26 cellular contexts compared by ENCODE assay signal in genomic region chr2:216146573-216146972, GRCh38. TPM values are rescaled to one million over a fixed set of nuclear protein-coding genes. Genes with fewer than 3 reads are reported as not detected.
DNase-seq lines count a peak whose midpoint lies in the region; ATAC-seq and TF ChIP-seq lines count a peak whose summit lies in the region.
"Had no signal": no experiment of that assay in that cellular context is flagged by ENCODE, and none has a peak within 500 bp of the region (broad histone marks: within the 10 kb centered on the region; RNA-seq: fewer than 3 reads in every experiment).

No MANE protein-coding gene starts in this region.

- no peak for ATAC-seq in activated CD4-positive, alpha-beta T cell treated with anti-CD3 and anti-CD28 coated beads for 36 hours
- ATAC-seq in naive thymus-derived CD4-positive, alpha-beta T cell = no peak
- ATAC-seq in left colon = no peak
- ATAC-seq: esophagus mucosa; Panc1; stimulated activated naive CD8-positive, alpha-beta T cell treated with anti-CD3 and anti-CD28 coated beads, Interleukin-15, amount 100 ng/mL, for 72 hours had no signal

- CTCF ChIA-PET in activated CD4-positive, alpha-beta T cell treated with anti-CD3 and anti-CD28 coated beads for 36 hours (lab: Charles Lee) = interaction anchor here (0.6 kb wide), 1 partner anchor 72 kb away, joined by 5 read pairs; no protein-coding TSS in a partner anchor
- CTCF ChIA-PET in CD8-positive, alpha-beta memory T cell (lab: Charles Lee) = no interaction called here
- CTCF ChIA-PET in naive thymus-derived CD4-positive, alpha-beta T cell (lab: Charles Lee) = interaction anchor here (1.5 kb wide), 1 partner anchor 113 kb away, joined by 3 read pairs; no protein-coding TSS in a partner anchor

- no peaks in the 10 kb centered on the region for H3K27me3 Mint-ChIP-seq in activated CD4-positive, alpha-beta T cell treated with anti-CD3 and anti-CD28 coated beads for 36 hours
- H3K27me3 Mint-ChIP-seq in activated CD4-positive, alpha-beta T cell treated with anti-CD3 and anti-CD28 coated beads, Interleukin-2, amount 10 ng/mL, durations not matched to agents 24 days and 14 days = no peaks in the 10 kb centered on the region
- H3K27me3 Mint-ChIP-seq in CD8-positive, alpha-beta memory T cell = no peaks in the 10 kb centered on the region
- no peaks in the 10 kb centered on the region for H3K27me3 Mint-ChIP-seq in activated T-helper 1 cell treated with anti-CD3 and anti-CD28 coated beads, Interleukin-12 subunit alpha, Interleukin-12 subunit beta, Interleukin-2, Interleukin-4 antibody, amounts not matched to agents 30 ng/mL and 10 ng/mL and 1 ng/mL, durations not matched to agents 14 hours and 24 hours and 36 hours (ENCODE audit: insufficient read depth)
- H3K27me3 Mint-ChIP-seq in naive thymus-derived CD4-positive, alpha-beta T cell = no peaks in the 10 kb centered on the region
- H3K27me3 Mint-ChIP-seq: IgD-negative memory B cell; stimulated activated naive CD8-positive, alpha-beta T cell treated with anti-CD3 and anti-CD28 coated beads, Interleukin-15, amount 100 ng/mL, for 72 hours had no signal

- no peak for TF ChIP-seq CTCF in uterus (IDR thresholded peaks at IDR 0.05)

- H3K9me3 ChIP-seq in CD8-positive, alpha-beta memory T cell (ENCODE audit: low read length) = no peaks in the 10 kb centered on the region
- no peaks in the 10 kb centered on the region for H3K9me3 ChIP-seq in naive thymus-derived CD4-positive, alpha-beta T cell (ENCODE audit: control insufficient read depth in 2 of 3, low read length in 3 of 3)
- H3K9me3 ChIP-seq in uterus = no peaks in the 10 kb centered on the region
- no peaks in the 10 kb centered on the region for H3K9me3 ChIP-seq in HAP-1

- H3K4me3 Mint-ChIP-seq in activated CD4-positive, alpha-beta T cell treated with anti-CD3 and anti-CD28 coated beads for 36 hours = no peak overlapping the region
- H3K4me3 Mint-ChIP-seq in activated CD4-positive, alpha-beta T cell treated with anti-CD3 and anti-CD28 coated beads, Interleukin-2, amount 10 ng/mL, durations not matched to agents 24 days and 14 days = no peak overlapping the region
- H3K4me3 Mint-ChIP-seq in CD8-positive, alpha-beta memory T cell = no peak overlapping the region
- no peak overlapping the region for H3K4me3 Mint-ChIP-seq in activated T-helper 1 cell treated with anti-CD3 and anti-CD28 coated beads, Interleukin-12 subunit alpha, Interleukin-12 subunit beta, Interleukin-2, Interleukin-4 antibody, amounts not matched to agents 30 ng/mL and 10 ng/mL and 1 ng/mL, durations not matched to agents 14 hours and 24 hours and 36 hours
- no peak overlapping the region for H3K4me3 Mint-ChIP-seq in naive thymus-derived CD4-positive, alpha-beta T cell
- H3K4me3 Mint-ChIP-seq: IgD-negative memory B cell; stimulated activated naive CD8-positive, alpha-beta T cell treated with anti-CD3 and anti-CD28 coated beads, Interleukin-15, amount 100 ng/mL, for 72 hours had no signal

- peaks cover 39% of the 10 kb centered on the region for H3K4me1 Mint-ChIP-seq in activated CD4-positive, alpha-beta T cell treated with anti-CD3 and anti-CD28 coated beads for 36 hours
- H3K4me1 Mint-ChIP-seq in activated CD4-positive, alpha-beta T cell treated with anti-CD3 and anti-CD28 coated beads, Interleukin-2, amount 10 ng/mL, durations not matched to agents 24 days and 14 days = peaks cover 33% of the 10 kb centered on the region
- peaks cover 26 to 41% (median 34%) of the 10 kb centered on the region in 3 donors for H3K4me1 Mint-ChIP-seq in CD8-positive, alpha-beta memory T cell
- H3K4me1 Mint-ChIP-seq in activated T-helper 1 cell treated with anti-CD3 and anti-CD28 coated beads, Interleukin-12 subunit alpha, Interleukin-12 subunit beta, Interleukin-2, Interleukin-4 antibody, amounts not matched to agents 30 ng/mL and 10 ng/mL and 1 ng/mL, durations not matched to agents 14 hours and 24 hours and 36 hours (ENCODE audit: low read depth) = peaks cover 38% of the 10 kb centered on the region
- H3K4me1 Mint-ChIP-seq in naive thymus-derived CD4-positive, alpha-beta T cell = peaks cover 9 to 36% (median 33%) of the 10 kb centered on the region in 7 donors

- H3K27ac Mint-ChIP-seq in activated CD4-positive, alpha-beta T cell treated with anti-CD3 and anti-CD28 coated beads for 36 hours = peak overlapping the region; percentile 49
- no peak overlapping the region for H3K27ac Mint-ChIP-seq in activated CD4-positive, alpha-beta T cell treated with anti-CD3 and anti-CD28 coated beads, Interleukin-2, amount 10 ng/mL, durations not matched to agents 24 days and 14 days
- peak overlapping the region; percentile 11 to 55 (median 30) for H3K27ac Mint-ChIP-seq in CD8-positive, alpha-beta memory T cell
- peak overlapping the region; percentile 24 for H3K27ac Mint-ChIP-seq in activated T-helper 1 cell treated with anti-CD3 and anti-CD28 coated beads, Interleukin-12 subunit alpha, Interleukin-12 subunit beta, Interleukin-2, Interleukin-4 antibody, amounts not matched to agents 30 ng/mL and 10 ng/mL and 1 ng/mL, durations not matched to agents 14 hours and 24 hours and 36 hours
- H3K27ac Mint-ChIP-seq in naive thymus-derived CD4-positive, alpha-beta T cell = peak overlapping the region in 6 of 9 donors; percentile 11 to 87 (median 78)

- H3K9me3 Mint-ChIP-seq in activated CD4-positive, alpha-beta T cell treated with anti-CD3 and anti-CD28 coated beads for 36 hours (ENCODE audit: low read depth) = no peaks in the 10 kb centered on the region
- no peaks in the 10 kb centered on the region for H3K9me3 Mint-ChIP-seq in activated CD4-positive, alpha-beta T cell treated with anti-CD3 and anti-CD28 coated beads, Interleukin-2, amount 10 ng/mL, durations not matched to agents 24 days and 14 days
- no peaks in the 10 kb centered on the region for H3K9me3 Mint-ChIP-seq in CD8-positive, alpha-beta memory T cell
- H3K9me3 Mint-ChIP-seq in activated T-helper 1 cell treated with anti-CD3 and anti-CD28 coated beads, Interleukin-12 subunit alpha, Interleukin-12 subunit beta, Interleukin-2, Interleukin-4 antibody, amounts not matched to agents 30 ng/mL and 10 ng/mL and 1 ng/mL, durations not matched to agents 14 hours and 24 hours and 36 hours = no peaks in the 10 kb centered on the region
- no peaks in the 10 kb centered on the region for H3K9me3 Mint-ChIP-seq in naive thymus-derived CD4-positive, alpha-beta T cell
- H3K9me3 Mint-ChIP-seq: IgD-negative memory B cell; stimulated activated naive CD8-positive, alpha-beta T cell treated with anti-CD3 and anti-CD28 coated beads, Interleukin-15, amount 100 ng/mL, for 72 hours had no signal

- H3K36me3 Mint-ChIP-seq in activated CD4-positive, alpha-beta T cell treated with anti-CD3 and anti-CD28 coated beads for 36 hours (ENCODE audit: low read depth) = peaks cover 51% of the 10 kb centered on the region
- peaks cover 58% of the 10 kb centered on the region for H3K36me3 Mint-ChIP-seq in activated CD4-positive, alpha-beta T cell treated with anti-CD3 and anti-CD28 coated beads, Interleukin-2, amount 10 ng/mL, durations not matched to agents 24 days and 14 days (ENCODE audit: low read depth)
- H3K36me3 Mint-ChIP-seq in CD8-positive, alpha-beta memory T cell = peaks cover under 1 to 69% (median 16%) of the 10 kb centered on the region in 3 donors
- H3K36me3 Mint-ChIP-seq in activated T-helper 1 cell treated with anti-CD3 and anti-CD28 coated beads, Interleukin-12 subunit alpha, Interleukin-12 subunit beta, Interleukin-2, Interleukin-4 antibody, amounts not matched to agents 30 ng/mL and 10 ng/mL and 1 ng/mL, durations not matched to agents 14 hours and 24 hours and 36 hours (ENCODE audit: low read depth) = peaks cover 53% of the 10 kb centered on the region
- H3K36me3 Mint-ChIP-seq in naive thymus-derived CD4-positive, alpha-beta T cell = peaks cover 25 to 52% (median 28%) of the 10 kb centered on the region in 5 donors
- H3K36me3 Mint-ChIP-seq: IgD-negative memory B cell had no signal

- peaks cover 63% of the 10 kb centered on the region for H3K36me3 ChIP-seq in CD8-positive, alpha-beta memory T cell (ENCODE audit: insufficient read depth, low read length)
- H3K36me3 ChIP-seq in naive thymus-derived CD4-positive, alpha-beta T cell (ENCODE audit: control insufficient read depth in 2 of 3, insufficient read depth in 3 of 3, low read length in 3 of 3) = peaks cover 20 to 94% (median 37%) of the 10 kb centered on the region in 3 experiments
- H3K36me3 ChIP-seq in uterus (no peaks in the 10 kb centered on the region), HAP-1 (replicated peaks) (peaks cover 96% of the 10 kb centered on the region)

- TF ChIP-seq POLR2A in uterus (IDR thresholded peaks at IDR 0.05) = no peak

- no peak overlapping the region for H3K27ac ChIP-seq in CD8-positive, alpha-beta memory T cell (ENCODE audit: low read depth, low read length)
- H3K27ac ChIP-seq in naive thymus-derived CD4-positive, alpha-beta T cell (ENCODE audit: low read depth, low read length) = no peak overlapping the region
- H3K27ac ChIP-seq in uterus = no peak overlapping the region
- H3K27ac ChIP-seq: coronary artery had no signal

- DNase-seq in activated CD4-positive, alpha-beta T cell treated with anti-CD3 and anti-CD28 coated beads for 36 hours = no peak
- no peak for DNase-seq in activated CD4-positive, alpha-beta T cell treated with anti-CD3 and anti-CD28 coated beads, Interleukin-2, amount 10 ng/mL, durations not matched to agents 24 days and 14 days
- DNase-seq in CD8-positive, alpha-beta memory T cell = no peak
- DNase-seq in activated T-helper 1 cell treated with anti-CD3 and anti-CD28 coated beads, Interleukin-12 subunit alpha, Interleukin-12 subunit beta, Interleukin-2, Interleukin-4 antibody, amounts not matched to agents 30 ng/mL and 10 ng/mL and 1 ng/mL, durations not matched to agents 14 hours and 24 hours and 36 hours (ENCODE audit: low spot score) = no peak
- no peak for DNase-seq in naive thymus-derived CD4-positive, alpha-beta T cell
- no peak for DNase-seq in uterus
- DNase-seq in left colon = no peak
- no peak for DNase-seq in HAP-1 (ENCODE audit: low spot score in 2 of 2)
- DNase-seq: activated gamma-delta T cell; AML-193; amygdala; DMS153; effector memory CD4-positive, alpha-beta T cell; foreskin fibroblast; head of caudate nucleus; NCI-H1092; NCI-H187; NCI-H2171 treated with DMSO at 0.1 percent for 48 hours; NCI-H524 treated with DMSO at 0.1 percent for 48 hours; occipital lobe; SHP77; stimulated activated naive CD8-positive, alpha-beta T cell treated with anti-CD3 and anti-CD28 coated beads, Interleukin-15, amount 100 ng/mL, for 72 hours had no signal

- no peak overlapping the region for H3K4me3 ChIP-seq in CD8-positive, alpha-beta memory T cell (ENCODE audit: low read length)
- H3K4me3 ChIP-seq in naive thymus-derived CD4-positive, alpha-beta T cell (ENCODE audit: low read length) = no peak overlapping the region
- no peak overlapping the region for H3K4me3 ChIP-seq in uterus
- no peak overlapping the region for H3K4me3 ChIP-seq in HAP-1
- H3K4me3 ChIP-seq: coronary artery had no signal

- POLR2A ChIA-PET in activated CD4-positive, alpha-beta T cell treated with anti-CD3 and anti-CD28 coated beads for 36 hours (lab: Charles Lee) = no interaction called here
- POLR2A ChIA-PET in CD8-positive, alpha-beta memory T cell (lab: Charles Lee) = no interaction called here
- POLR2A ChIA-PET in naive thymus-derived CD4-positive, alpha-beta T cell (lab: Charles Lee) = interaction anchor here (0.8 to 1.5 kb wide), 2 partner anchors 15 to 16 kb away, joined by 4 to 5 read pairs; no protein-coding TSS in a partner anchor

- intact Hi-C loops in activated CD4-positive, alpha-beta T cell treated with anti-CD3 and anti-CD28 coated beads for 36 hours (cut with DNase I, micrococcal nuclease) = no loop called here
- intact Hi-C loops in activated CD4-positive, alpha-beta T cell treated with anti-CD3 and anti-CD28 coated beads, Interleukin-2, amount 10 ng/mL, durations not matched to agents 24 days and 14 days (cut with micrococcal nuclease) = no loop called here
- intact Hi-C loops in activated T-helper 1 cell treated with anti-CD3 and anti-CD28 coated beads, Interleukin-12 subunit alpha, Interleukin-12 subunit beta, Interleukin-2, Interleukin-4 antibody, amounts not matched to agents 30 ng/mL and 10 ng/mL and 1 ng/mL, durations not matched to agents 14 hours and 24 hours and 36 hours (cut with micrococcal nuclease) = no loop called here
- intact Hi-C loops in naive thymus-derived CD4-positive, alpha-beta T cell (cut with micrococcal nuclease) = loop anchor here in 1 of 2 donors (2.0 kb wide), 1 partner anchor 14 kb away; no protein-coding TSS in a partner anchor
- intact Hi-C loops in uterus (cut with DNase I; ENCODE audit: low total_unique reads) (no loop called here), left colon (cut with DNase I, micrococcal nuclease) (no loop called here)

- in situ Hi-C loops in HAP-1 (cut with MboI; ENCODE audit: low sequenced_read_pairs) = no loop called here

- H3K27me3 ChIP-seq in CD8-positive, alpha-beta memory T cell (ENCODE audit: insufficient read depth, low read length, poor library complexity, severe bottlenecking) = no peaks in the 10 kb centered on the region
- H3K27me3 ChIP-seq in naive thymus-derived CD4-positive, alpha-beta T cell (ENCODE audit: control insufficient read depth in 2 of 2, insufficient read depth in 2 of 2, low read length in 2 of 2) = no peaks in the 10 kb centered on the region
- H3K27me3 ChIP-seq in uterus = no peaks in the 10 kb centered on the region
- no peaks in the 10 kb centered on the region for H3K27me3 ChIP-seq in HAP-1 (ENCODE audit: low read depth)

- no peaks in the 10 kb centered on the region for H3K4me1 ChIP-seq in CD8-positive, alpha-beta memory T cell (ENCODE audit: insufficient read depth, low read length)
- H3K4me1 ChIP-seq in naive thymus-derived CD4-positive, alpha-beta T cell (ENCODE audit: control insufficient read depth in 2 of 2, insufficient read depth in 2 of 2, low read length in 2 of 2) = no peaks in the 10 kb centered on the region
- H3K4me1 ChIP-seq in uterus = no peaks in the 10 kb centered on the region
- H3K4me1 ChIP-seq in HAP-1 = peaks cover 11% of the 10 kb centered on the region

RNA-seq across cellular contexts. Expression of gene XRCC5, which starts 37.4 kb away (rescaled TPM):
- 100 to 1,000 TPM; 395 to 536 TPM for total RNA-seq in activated CD4-positive, alpha-beta T cell treated with anti-CD3 and anti-CD28 coated beads for 36 hours
- total RNA-seq in activated CD4-positive, alpha-beta T cell treated with anti-CD3 and anti-CD28 coated beads, Interleukin-2, amount 10 ng/mL, durations not matched to agents 24 days and 14 days = 476 and 510 TPM in 2 replicates
- total RNA-seq in CD8-positive, alpha-beta memory T cell = 100 to 1,000 TPM; 612 to 643 TPM
- 306 TPM for polyA plus RNA-seq in CD8-positive, alpha-beta memory T cell
- total RNA-seq in activated T-helper 1 cell treated with anti-CD3 and anti-CD28 coated beads, Interleukin-12 subunit alpha, Interleukin-12 subunit beta, Interleukin-2, Interleukin-4 antibody, amounts not matched to agents 30 ng/mL and 10 ng/mL and 1 ng/mL, durations not matched to agents 14 hours and 24 hours and 36 hours = 430 and 484 TPM in 2 replicates
- 100 to 1,000 TPM; 168 to 347 (median 228) TPM for total RNA-seq in naive thymus-derived CD4-positive, alpha-beta T cell
- 100 to 1,000 TPM; 297 to 316 TPM for polyA plus RNA-seq in naive thymus-derived CD4-positive, alpha-beta T cell
- 100 to 1,000 TPM in 3 of 4 donors, 10 to 100 TPM in 1; 61.2 to 320 (median 168) TPM for total RNA-seq in uterus
- total RNA-seq in left colon = 100 to 1,000 TPM; 163 to 189 TPM
